9 cellular contexts compared by ENCODE assay signal in the genomic region with DNA sequence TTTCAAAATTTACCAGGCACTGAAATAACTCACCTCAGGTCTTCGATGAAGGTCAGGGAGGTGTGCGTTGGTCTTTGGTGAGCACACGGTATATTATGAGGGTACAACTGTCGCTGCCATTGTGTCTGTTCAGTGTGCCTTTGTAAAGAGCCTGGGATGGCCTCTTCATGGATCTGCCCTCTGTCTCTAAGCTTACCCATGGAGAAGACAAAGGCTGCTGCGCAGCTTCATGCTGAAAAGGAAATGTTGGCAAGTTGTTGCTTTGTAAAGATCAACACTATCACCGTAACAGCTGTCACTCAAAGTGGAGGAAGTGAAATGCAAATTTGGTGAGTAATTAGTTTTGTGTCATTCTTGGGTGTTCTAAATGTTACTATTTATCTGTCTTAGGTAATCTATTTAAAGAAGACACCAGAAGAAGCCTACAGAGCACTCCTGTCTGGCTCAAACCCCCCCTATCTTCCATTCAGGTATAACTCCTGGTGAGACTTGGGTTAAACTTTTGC.
DNase-seq lines count a peak whose midpoint lies in the region; ATAC-seq and TF ChIP-seq lines count a peak whose summit lies in the region.
"Had no signal": no experiment of that assay in that cellular context is flagged by ENCODE, and none has a peak within 500 bp of the region (broad histone marks: within the 10 kb centered on the region; RNA-seq: fewer than 3 reads in every experiment).

No MANE protein-coding gene starts in this region.

- POLR2A ChIA-PET in WTC11 (lab: Charles Lee) = interaction anchor here (1.0 to 1.6 kb wide), 2 partner anchors 12 to 158 kb away, joined by 3 to 4 read pairs; a partner anchor contains a TSS

- H3K4me3 ChIP-seq in HAP-1 = no peak overlapping the region
- H3K4me3 ChIP-seq: Peyer's patch had no signal

- H3K36me3 ChIP-seq in HAP-1 (replicated peaks) = no peaks in the 10 kb centered on the region

- no peaks in the 10 kb centered on the region for H3K27me3 ChIP-seq in HAP-1 (ENCODE audit: low read depth)
- H3K27me3 ChIP-seq: Peyer's patch had no signal

- CTCF ChIA-PET in WTC11 (lab: Charles Lee) = interaction anchor here (0.5 to 4.0 kb wide), 15 partner anchors 9 to 316 kb away, joined by 3 to 12 read pairs (median 5); no protein-coding TSS in a partner anchor

- ATAC-seq in HG02852 (IDR thresholded peaks at IDR 0.05; ENCODE audit: unreplicated experiment) (peak; percentile 92), WTC11 (peak; percentile 29)
- peak; percentile 74 for ATAC-seq in stimulated activated effector memory CD8-positive, alpha-beta T cell treated with anti-CD3 and anti-CD28 coated beads, Interleukin-12 subunit alpha, Interleukin-12 subunit beta, amount 100 ng/mL, for 72 hours

- no peaks in the 10 kb centered on the region for H3K9me3 Mint-ChIP-seq in WTC11
- H3K9me3 Mint-ChIP-seq in stimulated activated effector memory CD8-positive, alpha-beta T cell treated with anti-CD3 and anti-CD28 coated beads, Interleukin-12 subunit alpha, Interleukin-12 subunit beta, amount 100 ng/mL, for 72 hours = no peaks in the 10 kb centered on the region

- H3K4me3 Mint-ChIP-seq in WTC11 = no peak overlapping the region
- H3K4me3 Mint-ChIP-seq in stimulated activated effector memory CD8-positive, alpha-beta T cell treated with anti-CD3 and anti-CD28 coated beads, Interleukin-12 subunit alpha, Interleukin-12 subunit beta, amount 100 ng/mL, for 72 hours = peak overlapping the region; percentile 28

- peaks cover 31% of the 10 kb centered on the region for H3K4me1 Mint-ChIP-seq in WTC11
- peaks cover 54% of the 10 kb centered on the region for H3K4me1 Mint-ChIP-seq in stimulated activated effector memory CD8-positive, alpha-beta T cell treated with anti-CD3 and anti-CD28 coated beads, Interleukin-12 subunit alpha, Interleukin-12 subunit beta, amount 100 ng/mL, for 72 hours

- no peaks in the 10 kb centered on the region for H3K9me3 ChIP-seq in HAP-1
- H3K9me3 ChIP-seq: Peyer's patch had no signal

- H3K27me3 Mint-ChIP-seq in WTC11 (ENCODE audit: low read depth) = no peaks in the 10 kb centered on the region

- no peak overlapping the region for H3K27ac Mint-ChIP-seq in WTC11
- H3K27ac Mint-ChIP-seq in stimulated activated effector memory CD8-positive, alpha-beta T cell treated with anti-CD3 and anti-CD28 coated beads, Interleukin-12 subunit alpha, Interleukin-12 subunit beta, amount 100 ng/mL, for 72 hours = peak overlapping the region; percentile 72

- no peaks in the 10 kb centered on the region; the same call in 1 of the 2 replicates for H3K4me1 ChIP-seq in HAP-1
- H3K4me1 ChIP-seq: Peyer's patch had no signal

- H3K36me3 Mint-ChIP-seq in WTC11 = no peaks in the 10 kb centered on the region
- peaks cover 72% of the 10 kb centered on the region for H3K36me3 Mint-ChIP-seq in stimulated activated effector memory CD8-positive, alpha-beta T cell treated with anti-CD3 and anti-CD28 coated beads, Interleukin-12 subunit alpha, Interleukin-12 subunit beta, amount 100 ng/mL, for 72 hours

- no peak for TF ChIP-seq CTCF in WTC11 (IDR thresholded peaks at IDR 0.05)

- in situ Hi-C loops in HAP-1 (cut with MboI; ENCODE audit: low sequenced_read_pairs) = no loop called here

- peak; percentile 10 to 23 for DNase-seq in activated CD4-positive, alpha-beta T cell treated with anti-CD3 and anti-CD28 coated beads for 4 hours
- DNase-seq in activated CD4-positive, alpha-beta T cell treated with anti-CD3 and anti-CD28 coated beads for 1 hour = no peak
- DNase-seq in WTC11 (ENCODE audit: low spot score) (no peak), HAP-1 (ENCODE audit: low spot score in 2 of 2) (no peak), RKO (ENCODE audit: low spot score) (no peak), RPMI8226 (no peak)
- no peak for DNase-seq in stimulated activated effector memory CD8-positive, alpha-beta T cell treated with anti-CD3 and anti-CD28 coated beads, Interleukin-12 subunit alpha, Interleukin-12 subunit beta, amount 100 ng/mL, for 72 hours (ENCODE audit: low spot score in 2 of 2)

TF ChIP-seq in WTC11, 78 proteins besides CTCF, POLR2A, EP300 and RAD21 (continues in another document):
- TF ChIP-seq, protein P1, sequence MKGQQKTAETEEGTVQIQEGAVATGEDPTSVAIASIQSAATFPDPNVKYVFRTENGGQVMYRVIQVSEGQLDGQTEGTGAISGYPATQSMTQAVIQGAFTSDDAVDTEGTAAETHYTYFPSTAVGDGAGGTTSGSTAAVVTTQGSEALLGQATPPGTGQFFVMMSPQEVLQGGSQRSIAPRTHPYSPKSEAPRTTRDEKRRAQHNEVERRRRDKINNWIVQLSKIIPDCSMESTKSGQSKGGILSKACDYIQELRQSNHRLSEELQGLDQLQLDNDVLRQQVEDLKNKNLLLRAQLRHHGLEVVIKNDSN (CRISPR knock-in tag; IDR thresholded peaks at IDR 0.05) = no peak
- TF ChIP-seq, protein P2, sequence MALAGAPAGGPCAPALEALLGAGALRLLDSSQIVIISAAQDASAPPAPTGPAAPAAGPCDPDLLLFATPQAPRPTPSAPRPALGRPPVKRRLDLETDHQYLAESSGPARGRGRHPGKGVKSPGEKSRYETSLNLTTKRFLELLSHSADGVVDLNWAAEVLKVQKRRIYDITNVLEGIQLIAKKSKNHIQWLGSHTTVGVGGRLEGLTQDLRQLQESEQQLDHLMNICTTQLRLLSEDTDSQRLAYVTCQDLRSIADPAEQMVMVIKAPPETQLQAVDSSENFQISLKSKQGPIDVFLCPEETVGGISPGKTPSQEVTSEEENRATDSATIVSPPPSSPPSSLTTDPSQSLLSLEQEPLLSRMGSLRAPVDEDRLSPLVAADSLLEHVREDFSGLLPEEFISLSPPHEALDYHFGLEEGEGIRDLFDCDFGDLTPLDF (CRISPR knock-in tag; IDR thresholded peaks at IDR 0.05) = no peak
- no peak for TF ChIP-seq TEAD4 (CRISPR knock-in tag; IDR thresholded peaks at IDR 0.05)
- TF ChIP-seq ZNF396 (CRISPR knock-in tag; IDR thresholded peaks at IDR 0.05; ENCODE audit: borderline replicate concordance) = no peak
- TF ChIP-seq ZNF416 (CRISPR knock-in tag; IDR thresholded peaks at IDR 0.05) = no peak
- no peak for TF ChIP-seq RELA (CRISPR knock-in tag; IDR thresholded peaks at IDR 0.05; ENCODE audit: borderline replicate concordance)
- TF ChIP-seq, protein P3, sequence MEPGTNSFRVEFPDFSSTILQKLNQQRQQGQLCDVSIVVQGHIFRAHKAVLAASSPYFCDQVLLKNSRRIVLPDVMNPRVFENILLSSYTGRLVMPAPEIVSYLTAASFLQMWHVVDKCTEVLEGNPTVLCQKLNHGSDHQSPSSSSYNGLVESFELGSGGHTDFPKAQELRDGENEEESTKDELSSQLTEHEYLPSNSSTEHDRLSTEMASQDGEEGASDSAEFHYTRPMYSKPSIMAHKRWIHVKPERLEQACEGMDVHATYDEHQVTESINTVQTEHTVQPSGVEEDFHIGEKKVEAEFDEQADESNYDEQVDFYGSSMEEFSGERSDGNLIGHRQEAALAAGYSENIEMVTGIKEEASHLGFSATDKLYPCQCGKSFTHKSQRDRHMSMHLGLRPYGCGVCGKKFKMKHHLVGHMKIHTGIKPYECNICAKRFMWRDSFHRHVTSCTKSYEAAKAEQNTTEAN (CRISPR knock-in tag; IDR thresholded peaks at IDR 0.05) = no peak
- no peak for TF ChIP-seq JAZF1 (CRISPR knock-in tag; IDR thresholded peaks at IDR 0.05)
- no peak for TF ChIP-seq GTF2I (CRISPR knock-in tag; conservative IDR thresholded peaks at IDR 0.05)
- TF ChIP-seq, protein P4, sequence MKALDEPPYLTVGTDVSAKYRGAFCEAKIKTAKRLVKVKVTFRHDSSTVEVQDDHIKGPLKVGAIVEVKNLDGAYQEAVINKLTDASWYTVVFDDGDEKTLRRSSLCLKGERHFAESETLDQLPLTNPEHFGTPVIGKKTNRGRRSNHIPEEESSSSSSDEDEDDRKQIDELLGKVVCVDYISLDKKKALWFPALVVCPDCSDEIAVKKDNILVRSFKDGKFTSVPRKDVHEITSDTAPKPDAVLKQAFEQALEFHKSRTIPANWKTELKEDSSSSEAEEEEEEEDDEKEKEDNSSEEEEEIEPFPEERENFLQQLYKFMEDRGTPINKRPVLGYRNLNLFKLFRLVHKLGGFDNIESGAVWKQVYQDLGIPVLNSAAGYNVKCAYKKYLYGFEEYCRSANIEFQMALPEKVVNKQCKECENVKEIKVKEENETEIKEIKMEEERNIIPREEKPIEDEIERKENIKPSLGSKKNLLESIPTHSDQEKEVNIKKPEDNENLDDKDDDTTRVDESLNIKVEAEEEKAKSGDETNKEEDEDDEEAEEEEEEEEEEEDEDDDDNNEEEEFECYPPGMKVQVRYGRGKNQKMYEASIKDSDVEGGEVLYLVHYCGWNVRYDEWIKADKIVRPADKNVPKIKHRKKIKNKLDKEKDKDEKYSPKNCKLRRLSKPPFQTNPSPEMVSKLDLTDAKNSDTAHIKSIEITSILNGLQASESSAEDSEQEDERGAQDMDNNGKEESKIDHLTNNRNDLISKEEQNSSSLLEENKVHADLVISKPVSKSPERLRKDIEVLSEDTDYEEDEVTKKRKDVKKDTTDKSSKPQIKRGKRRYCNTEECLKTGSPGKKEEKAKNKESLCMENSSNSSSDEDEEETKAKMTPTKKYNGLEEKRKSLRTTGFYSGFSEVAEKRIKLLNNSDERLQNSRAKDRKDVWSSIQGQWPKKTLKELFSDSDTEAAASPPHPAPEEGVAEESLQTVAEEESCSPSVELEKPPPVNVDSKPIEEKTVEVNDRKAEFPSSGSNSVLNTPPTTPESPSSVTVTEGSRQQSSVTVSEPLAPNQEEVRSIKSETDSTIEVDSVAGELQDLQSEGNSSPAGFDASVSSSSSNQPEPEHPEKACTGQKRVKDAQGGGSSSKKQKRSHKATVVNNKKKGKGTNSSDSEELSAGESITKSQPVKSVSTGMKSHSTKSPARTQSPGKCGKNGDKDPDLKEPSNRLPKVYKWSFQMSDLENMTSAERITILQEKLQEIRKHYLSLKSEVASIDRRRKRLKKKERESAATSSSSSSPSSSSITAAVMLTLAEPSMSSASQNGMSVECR (CRISPR knock-in tag; IDR thresholded peaks at IDR 0.05; ENCODE audit: borderline replicate concordance) = no peak
- TF ChIP-seq, protein P5, sequence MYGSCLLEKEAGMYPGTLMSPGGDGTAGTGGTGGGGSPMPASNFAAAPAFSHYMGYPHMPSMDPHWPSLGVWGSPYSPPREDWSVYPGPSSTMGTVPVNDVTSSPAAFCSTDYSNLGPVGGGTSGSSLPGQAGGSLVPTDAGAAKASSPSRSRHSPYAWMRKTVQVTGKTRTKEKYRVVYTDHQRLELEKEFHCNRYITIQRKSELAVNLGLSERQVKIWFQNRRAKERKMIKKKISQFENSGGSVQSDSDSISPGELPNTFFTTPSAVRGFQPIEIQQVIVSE (CRISPR knock-in tag; IDR thresholded peaks at IDR 0.05; ENCODE audit: borderline replicate concordance) = no peak
- no peak for TF ChIP-seq GABPB1 (CRISPR knock-in tag; IDR thresholded peaks at IDR 0.05)

Comparison
In these comparisons a context has a peak if more than half of its experiments do, and no peak if none do; other contexts are left out.
1. DNase-seq: peak in activated CD4-positive, alpha-beta T cell treated with anti-CD3 and anti-CD28 coated beads for 4 hours (2 of 2); none in activated CD4-positive, alpha-beta T cell treated with anti-CD3 and anti-CD28 coated beads for 1 hour (single experiment), WTC11 (single experiment), stimulated activated effector memory CD8-positive, alpha-beta T cell treated with anti-CD3 and anti-CD28 coated beads, Interleukin-12 subunit alpha, Interleukin-12 subunit beta, amount 100 ng/mL, for 72 hours (0 of 2), HAP-1 (0 of 2), RKO (single experiment) and RPMI8226 (single experiment).
2. ATAC-seq: peak in every context shown above with its lines; median percentile 92 in HG02852; 74 in stimulated activated effector memory CD8-positive, alpha-beta T cell treated with anti-CD3 and anti-CD28 coated beads, Interleukin-12 subunit alpha, Interleukin-12 subunit beta, amount 100 ng/mL, for 72 hours; 29 in WTC11.